ENCODE assay signal across 15 cellular contexts in the genomic region with DNA sequence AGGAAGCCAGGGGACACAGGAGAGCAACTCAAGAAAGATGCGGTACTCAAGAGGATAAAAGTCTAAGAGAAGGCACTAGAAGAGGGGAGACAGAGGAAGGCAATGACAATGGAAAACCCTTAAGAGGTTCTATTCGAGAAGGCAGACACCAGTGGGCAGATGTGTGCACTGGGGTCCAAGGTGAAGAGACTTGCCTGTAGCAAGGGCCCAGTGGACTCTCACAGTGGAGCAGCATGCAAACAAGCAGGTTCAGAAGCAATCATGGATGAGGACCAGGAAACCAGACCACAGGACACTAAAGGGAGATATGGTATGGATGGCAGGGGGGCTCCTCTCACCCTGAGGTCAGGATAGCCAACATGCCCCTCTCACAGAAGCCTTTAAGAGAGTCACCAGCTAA.
DNase-seq lines count a peak whose midpoint lies in the region; ATAC-seq and TF ChIP-seq lines count a peak whose summit lies in the region.
"Had no signal": no experiment of that assay in that cellular context is flagged by ENCODE, and none has a peak within 500 bp of the region (broad histone marks: within the 10 kb centered on the region; RNA-seq: fewer than 3 reads in every experiment).

No MANE protein-coding gene starts in this region.

- H3K4me3 ChIP-seq in SK-N-MC (peak overlapping the region; percentile 73), muscle layer of colon (ENCODE audit: low read depth in 1 of 2, low read length in 2 of 2) (peak overlapping the region; percentile 59 to 68), subcutaneous abdominal adipose tissue (ENCODE audit: low read depth in 1 of 5, low read length in 5 of 5) (peak overlapping the region in 4 of 5 donors; percentile 29 to 72 (median 63))
- H3K4me3 ChIP-seq: K562 had no signal

- DNase-seq in SK-N-MC (ENCODE audit: low read depth, low spot score) (no peak), caudate nucleus (lab: John Stamatoyannopoulos, UW) (peak in 1 of 61 donors; percentile 61), HEK293T (ENCODE audit: extremely low spot score) (no peak)
- DNase-seq in effector CD4-positive, alpha-beta T cell: no peak
- DNase-seq: activated CD4-positive, alpha-beta T cell treated with anti-CD3 and anti-CD28 coated beads for 36 hours; activated naive CD4-positive, alpha-beta T cell; foreskin melanocyte; NCI-H1048; NCI-H2171; stimulated activated CD4-positive, alpha-beta T cell treated with anti-CD3 and anti-CD28 coated beads, Interleukin-15, amount 100 ng/mL, for 24 hours had no signal

- H3K36me3 ChIP-seq in SK-N-MC (ENCODE audit: insufficient read depth, low read length): no peaks in the 10 kb centered on the region
- H3K36me3 ChIP-seq in muscle layer of colon (ENCODE audit: insufficient read depth, low read length): no peaks in the 10 kb centered on the region
- no peaks in the 10 kb centered on the region for H3K36me3 ChIP-seq in subcutaneous abdominal adipose tissue (ENCODE audit: control insufficient read depth in 5 of 5, insufficient read depth in 5 of 5, low read length in 5 of 5)

- no peak for ATAC-seq in HG02970 (IDR thresholded peaks at IDR 0.05; ENCODE audit: low FRiP score, unreplicated experiment)
- ATAC-seq: activated CD4-positive, alpha-beta T cell treated with anti-CD3 and anti-CD28 coated beads for 36 hours; K562 had no signal

- POLR2A ChIA-PET in HEK293T (lab: Yijun Ruan, JAX): no interaction called here

- H3K9me3 ChIP-seq in SK-N-MC (ENCODE audit: low read depth, low read length) (no peaks in the 10 kb centered on the region), muscle layer of colon (ENCODE audit: low read length) (no peaks in the 10 kb centered on the region), subcutaneous abdominal adipose tissue (ENCODE audit: control insufficient read depth in 5 of 5, low read length in 5 of 5) (no peaks in the 10 kb centered on the region)

- peak overlapping the region; percentile 51 for H3K9ac ChIP-seq in SK-N-MC (ENCODE audit: insufficient read length)
- H3K9ac ChIP-seq in muscle layer of colon (ENCODE audit: low read length): peak overlapping the region; percentile 46
- H3K9ac ChIP-seq in subcutaneous abdominal adipose tissue (ENCODE audit: low read length in 5 of 5): no peak overlapping the region

- H3K4me1 ChIP-seq in muscle layer of colon (ENCODE audit: insufficient read depth, low read length) (peaks cover 28% of the 10 kb centered on the region), subcutaneous abdominal adipose tissue (ENCODE audit: control insufficient read depth in 5 of 5, insufficient read depth in 5 of 5, low read length in 5 of 5) (peaks cover 0 to 68% (median 62%) of the 10 kb centered on the region in 5 donors)

- H3K27ac ChIP-seq in SK-N-MC: no peak overlapping the region
- H3K27ac ChIP-seq in caudate nucleus (ENCODE audit: low read depth, low read length): peak overlapping the region; percentile 94
- H3K27ac ChIP-seq in muscle layer of colon (ENCODE audit: low read depth, low read length): peak overlapping the region; percentile 62
- peak overlapping the region; percentile 5 for H3K27ac ChIP-seq in subcutaneous abdominal adipose tissue (ENCODE audit: low read depth, low read length)
- H3K27ac ChIP-seq: RWPE1 had no signal

- CTCF ChIA-PET in HEK293T (lab: Yijun Ruan, JAX): no interaction called here

- H3K27me3 ChIP-seq in muscle layer of colon (ENCODE audit: control insufficient read depth in 1 of 2, insufficient read depth in 2 of 2, low read length in 2 of 2) (no peaks in the 10 kb centered on the region), subcutaneous abdominal adipose tissue (ENCODE audit: control insufficient read depth in 5 of 5, insufficient read depth in 4 of 5, low read length in 5 of 5) (peaks cover 0 to 15% (median 0%) of the 10 kb centered on the region in 5 donors)

TF ChIP-seq in HEK293T, 16 proteins besides CTCF, POLR2A, EP300 and RAD21:
- TF ChIP-seq TARDBP (IDR thresholded peaks at IDR 0.05) (no peak), CTBP1 (IDR thresholded peaks at IDR 0.05; ENCODE audit: borderline replicate concordance) (no peak), BHLHE40 (IDR thresholded peaks at IDR 0.05; ENCODE audit: borderline replicate concordance) (no peak), LEF1 (IDR thresholded peaks at IDR 0.05; ENCODE audit: borderline replicate concordance) (no peak), HDGF (IDR thresholded peaks at IDR 0.05; ENCODE audit: borderline replicate concordance) (no peak)
TF ChIP-seq in HEK293T: peak in this region for 0.

Comparison
In these comparisons a context has a peak if more than half of its experiments do, and no peak if none do; other contexts are left out.
1. H3K9ac ChIP-seq: peak in SK-N-MC (single experiment) and muscle layer of colon (single experiment); none in subcutaneous abdominal adipose tissue (0 of 5).
2. Peak in every context shown above with its lines, with median percentiles within 50 percentile points of each other: H3K4me3 ChIP-seq.